Comparison of ENCODE assay signal across 1 cellular context in genomic region chrX:109783712-109784109, GRCh38.
TF ChIP-seq lines count a peak whose summit lies in the region.

No MANE protein-coding gene starts in this region.

TF ChIP-seq in endothelial cell of umbilical vein, 7 proteins besides CTCF, POLR2A, EP300 and RAD21:
- TF ChIP-seq MAX (IDR thresholded peaks at IDR 0.05; ENCODE audit: insufficient read depth, insufficient read length): no peak
- TF ChIP-seq GATA2 (IDR thresholded peaks at IDR 0.05; ENCODE audit: insufficient read depth, insufficient read length, low read depth, low read length): no peak
- no peak for TF ChIP-seq FOS (IDR thresholded peaks at IDR 0.05; ENCODE audit: borderline replicate concordance, insufficient read depth, low read length)
- TF ChIP-seq POLR2AphosphoS5 (IDR thresholded peaks at IDR 0.05; ENCODE audit: insufficient read depth, low read depth, low read length): no peak
- no peak for TF ChIP-seq MYC (IDR thresholded peaks at IDR 0.05; ENCODE audit: low read depth, low read length)
- TF ChIP-seq EZH2 (IDR thresholded peaks at IDR 0.05; ENCODE audit: borderline replicate concordance, low read depth, low read length, severe bottlenecking): no peak
- TF ChIP-seq JUN (IDR thresholded peaks at IDR 0.05; ENCODE audit: borderline replicate concordance, insufficient read depth, insufficient read length, low read depth): no peak
